In the genomic region with DNA sequence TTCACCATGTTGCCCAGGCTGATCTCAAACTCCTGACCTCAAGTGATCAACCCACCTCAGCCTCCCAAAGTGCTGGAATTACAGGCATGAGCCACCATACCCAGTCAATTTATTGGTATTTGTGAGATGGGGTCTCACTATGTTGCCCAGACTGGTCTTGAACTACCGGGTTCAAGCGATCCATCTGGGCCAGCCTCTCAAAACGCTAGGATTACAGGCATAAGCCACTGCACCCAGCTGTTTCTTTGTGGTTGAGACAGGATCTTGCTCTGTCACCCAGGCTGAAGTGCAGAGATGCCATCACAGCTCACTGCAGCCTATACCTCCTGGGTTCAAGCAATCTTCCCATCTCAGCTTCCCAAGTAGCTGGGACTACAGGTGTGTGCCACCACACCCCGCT, we compare ENCODE assay signal across 4 cellular contexts. TPM values are rescaled to one million over a fixed set of nuclear protein-coding genes. Genes with fewer than 3 reads are reported as not detected.
"Had no signal": no experiment of that assay in that cellular context is flagged by ENCODE, and none has a peak within 500 bp of the region (broad histone marks: within the 10 kb centered on the region; RNA-seq: fewer than 3 reads in every experiment).

No MANE protein-coding gene starts in this region.

RNA-seq across cellular contexts. Expression of gene GIPC3, which starts 3.5 kb away (rescaled TPM):
- total RNA-seq: MCF 10A had no signal

RNA-seq across cellular contexts. Expression of gene TBXA2R, which starts 24.9 kb away (rescaled TPM):
- total RNA-seq: MCF 10A had no signal

RNA-seq across cellular contexts. Expression of gene TEKTIP1, which starts 42.8 kb away (rescaled TPM):
- total RNA-seq: LHCN-M2, PC-3, SK-MEL-5 had no signal
